In genomic region chr4:140777401-140777800, GRCh38 we compare ENCODE assay signal across 13 cellular contexts. TPM values are rescaled to one million over a fixed set of nuclear protein-coding genes. Genes with fewer than 3 reads are reported as not detected.
DNase-seq lines count a peak whose midpoint lies in the region; ATAC-seq and TF ChIP-seq lines count a peak whose summit lies in the region.
"Had no signal": no experiment of that assay in that cellular context is flagged by ENCODE, and none has a peak within 500 bp of the region (broad histone marks: within the 10 kb centered on the region; RNA-seq: fewer than 3 reads in every experiment).

No MANE protein-coding gene starts in this region.

- TF ChIP-seq CTCF in Calu3 (IDR thresholded peaks at IDR 0.05; ENCODE audit: unreplicated experiment), result no peak

- H3K4me3 Mint-ChIP-seq in Calu3 (ENCODE audit: low read depth, unreplicated experiment), result no peak overlapping the region
- H3K4me3 Mint-ChIP-seq: CD4-positive, CD25-positive, alpha-beta regulatory T cell had no signal

- peak; percentile 26 for ATAC-seq in GM21529 (IDR thresholded peaks at IDR 0.05; ENCODE audit: unreplicated experiment)
- ATAC-seq in HG03045 (IDR thresholded peaks at IDR 0.05; ENCODE audit: unreplicated experiment), result peak; percentile 24
- no peak for ATAC-seq in GM19455 (IDR thresholded peaks at IDR 0.05; ENCODE audit: unreplicated experiment)
- ATAC-seq: HCT116 had no signal

- no peaks in the 10 kb centered on the region for H3K36me3 Mint-ChIP-seq in Calu3 (ENCODE audit: insufficient read depth, unreplicated experiment)
- H3K36me3 Mint-ChIP-seq: CD4-positive, CD25-positive, alpha-beta regulatory T cell had no signal

- peaks cover 15% of the 10 kb centered on the region for H3K27me3 Mint-ChIP-seq in Calu3 (ENCODE audit: unreplicated experiment)

- no peak overlapping the region for H3K27ac Mint-ChIP-seq in Calu3 (ENCODE audit: unreplicated experiment)
- H3K27ac Mint-ChIP-seq: CD4-positive, CD25-positive, alpha-beta regulatory T cell had no signal

- no TSS peak for BruUV-seq in Calu3 (replicated peaks; lab: Mats Ljungman, UMichigan)

- in situ Hi-C loops in G401 (cut with HindIII; ENCODE audit: low sequenced_read_pairs), result no loop called here

- H3K9me3 Mint-ChIP-seq in Calu3 (ENCODE audit: low read depth, unreplicated experiment), result no peaks in the 10 kb centered on the region

- CTCF ChIA-PET in Calu3 (lab: Charles Lee), result interaction anchor here (0.6 kb wide), 1 partner anchor 1792 kb away, joined by 3 read pairs; no protein-coding TSS in a partner anchor

- DNase-seq in G401 (ENCODE audit: low spot score) (peak; percentile 75), cerebellar cortex (ENCODE audit: low spot score) (peak; percentile 69), DMS153 treated with DMSO at 0.1 percent for 48 hours (lab: John Stamatoyannopoulos, UW; ENCODE audit: unreplicated experiment) (no peak), Calu3 (no peak), T-helper 2 cell (no peak)
- DNase-seq: ACHN; CD4-positive, CD25-positive, alpha-beta regulatory T cell; DMS79 treated with DMSO at 0.1 percent for 48 hours; GF-D8 had no signal

- no peaks in the 10 kb centered on the region for H3K4me1 Mint-ChIP-seq in Calu3 (ENCODE audit: low read depth, unreplicated experiment)
- H3K4me1 Mint-ChIP-seq: CD4-positive, CD25-positive, alpha-beta regulatory T cell had no signal

- intact Hi-C loops in Calu3 (cut with micrococcal nuclease; ENCODE audit: unreplicated experiment), result no loop called here

RNA-seq across cellular contexts. Expression of gene TBC1D9, which starts 21.2 kb away (rescaled TPM):
- total RNA-seq in G401 (2014; rRNA removed; shearing (Covaris generic)), result 4.7 and 9.4 TPM in 2 replicates
- 7.5 and 9.4 TPM in 2 replicates for total RNA-seq in Calu3 (2022)

Comparison
In these comparisons a context has a peak if more than half of its experiments do, and no peak if none do; other contexts are left out.
1. DNase-seq: peak in G401 (single experiment) and cerebellar cortex (single experiment); none in DMS153 treated with DMSO at 0.1 percent for 48 hours (single experiment), Calu3 (single experiment) and T-helper 2 cell (0 of 5).